Comparison of ENCODE assay signal across 1 cellular context in the genomic region with DNA sequence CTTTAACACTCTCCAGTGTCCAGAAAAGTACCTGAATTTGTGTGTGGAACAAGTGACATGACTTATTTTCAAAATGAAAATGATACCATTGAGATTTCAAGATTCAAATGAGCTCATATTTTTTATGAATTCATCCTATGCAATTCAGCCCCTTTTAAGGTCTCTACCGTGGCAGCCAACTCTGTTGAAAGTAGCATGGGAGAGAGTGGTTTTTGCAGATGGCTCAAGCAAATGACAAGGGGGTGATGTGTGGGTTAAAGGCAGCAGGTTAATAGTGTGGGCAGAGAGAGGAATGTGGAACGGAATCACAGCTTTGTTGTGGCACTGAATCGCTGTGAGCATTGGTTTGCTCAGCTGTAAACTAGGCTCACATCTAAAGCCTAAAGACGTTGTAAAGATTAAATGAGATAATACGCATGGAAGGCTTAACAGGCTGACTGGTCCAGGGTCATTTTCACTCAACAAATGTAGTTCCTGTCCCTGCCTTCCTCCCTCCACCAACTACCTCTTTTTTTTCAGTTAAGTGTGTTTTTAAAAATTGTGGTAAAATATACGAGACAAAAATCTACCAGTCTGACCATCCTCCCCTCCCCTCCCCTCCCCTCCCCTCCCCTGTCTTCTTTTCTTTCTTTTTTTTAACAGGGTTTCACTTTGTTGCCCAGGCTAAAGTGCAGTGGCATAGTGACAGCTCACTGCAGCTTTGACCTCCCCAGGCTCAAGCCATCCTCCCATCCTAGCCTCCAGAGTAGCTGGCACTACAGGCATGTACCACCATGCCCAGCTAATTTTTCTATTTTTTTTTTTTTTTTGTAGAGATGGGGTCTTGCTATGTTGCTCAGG.
TF ChIP-seq lines count a peak whose summit lies in the region.

No MANE protein-coding gene starts in this region.

TF ChIP-seq in H1, 55 proteins besides CTCF, POLR2A, EP300 and RAD21 (continued from another document):
- TF ChIP-seq KDM4A (IDR thresholded peaks at IDR 0.05; ENCODE audit: low read depth, low read length, severe bottlenecking) (no peak), HDAC2 (IDR thresholded peaks at IDR 0.05; ENCODE audit: borderline replicate concordance in 1 of 2, low read depth in 2 of 2, low read length in 2 of 2) (no peak), YY1 (IDR thresholded peaks at IDR 0.05; ENCODE audit: low read depth, low read length) (no peak)
